Comparison of ENCODE assay signal across 7 cellular contexts in the genomic region with DNA sequence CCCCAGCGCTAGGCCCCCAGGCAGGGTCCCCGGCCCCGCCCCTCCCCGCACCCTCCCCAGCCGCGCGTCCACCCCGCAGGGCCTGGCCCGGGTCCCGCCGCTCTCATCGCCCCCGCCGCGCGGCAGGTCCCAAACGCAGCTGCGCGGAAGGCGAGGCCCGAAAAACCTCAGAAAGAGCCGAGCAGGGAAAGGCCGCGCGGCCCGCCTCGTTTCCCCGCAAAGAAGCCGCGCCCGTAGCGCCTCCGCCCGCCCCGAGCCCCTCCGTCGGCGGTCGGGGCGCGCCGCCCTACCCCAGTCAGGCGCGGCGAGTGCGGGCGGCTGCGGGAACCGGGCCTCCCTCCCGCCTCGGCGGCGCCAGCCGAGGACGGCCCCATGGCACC. TPM values are rescaled to one million over a fixed set of nuclear protein-coding genes. Genes with fewer than 3 reads are reported as not detected.
A peak's percentile ranks its signal among the peaks of the same experiment; 100 is the strongest.
DNase-seq lines count a peak whose midpoint lies in the region; ATAC-seq and TF ChIP-seq lines count a peak whose summit lies in the region.

No MANE protein-coding gene starts in this region.

- TF ChIP-seq CTCF in GM12874 (IDR thresholded peaks at IDR 0.05; ENCODE audit: insufficient read depth, low read depth, low read length) (0 out of 2 replicates have a peak, but pooled peaks have one; percentile 16), NB4 (IDR thresholded peaks at IDR 0.05; ENCODE audit: low read depth, low read length) (no peak)

- intact Hi-C loops in dendritic cell treated with granulocyte-macrophage colony-stimulating factor and Interleukin-4, amounts not matched to agents 40 ng/mL and 50 ng/mL, for 4 days (cut with micrococcal nuclease) = loop anchor here (2.0 kb wide), 1 partner anchor 24 kb away; the partner anchor contains the start of gene PGAM5

- H3K4me3 ChIP-seq in NB4 (ENCODE audit: low read depth, low read length) = peak overlapping the region; percentile 75

- H3K4me3 Mint-ChIP-seq in dendritic cell treated with granulocyte-macrophage colony-stimulating factor and Interleukin-4, amounts not matched to agents 40 ng/mL and 50 ng/mL, for 4 days = peak overlapping the region; percentile 85
- H3K4me3 Mint-ChIP-seq in natural killer cell treated with Interleukin-12 subunit alpha and Interleukin-12 subunit beta and Interleukin-15 and Interleukin-18, amount 100 ng/mL, for 72 hours = peak overlapping the region; percentile 87

- DNase-seq in NB4 (ENCODE audit: low read depth) = peak; percentile 67
- DNase-seq in natural killer cell treated with Interleukin-12 subunit alpha and Interleukin-12 subunit beta and Interleukin-15 and Interleukin-18, amount 100 ng/mL, for 72 hours (ENCODE audit: low spot score) = no peak
- no peak for DNase-seq in HuH-7 (ENCODE audit: low spot score)

- no peaks in the 10 kb centered on the region for H3K9me3 Mint-ChIP-seq in dendritic cell treated with granulocyte-macrophage colony-stimulating factor and Interleukin-4, amounts not matched to agents 40 ng/mL and 50 ng/mL, for 4 days
- no peaks in the 10 kb centered on the region for H3K9me3 Mint-ChIP-seq in natural killer cell treated with Interleukin-12 subunit alpha and Interleukin-12 subunit beta and Interleukin-15 and Interleukin-18, amount 100 ng/mL, for 72 hours

- no peaks in the 10 kb centered on the region for H3K36me3 Mint-ChIP-seq in dendritic cell treated with granulocyte-macrophage colony-stimulating factor and Interleukin-4, amounts not matched to agents 40 ng/mL and 50 ng/mL, for 4 days (ENCODE audit: low read depth)
- H3K36me3 Mint-ChIP-seq in natural killer cell treated with Interleukin-12 subunit alpha and Interleukin-12 subunit beta and Interleukin-15 and Interleukin-18, amount 100 ng/mL, for 72 hours = no peaks in the 10 kb centered on the region

- no peak for TF ChIP-seq POLR2A in NB4 (IDR thresholded peaks at IDR 0.05; ENCODE audit: extremely low read depth, insufficient read length)

- peaks cover 8% of the 10 kb centered on the region for H3K27me3 Mint-ChIP-seq in dendritic cell treated with granulocyte-macrophage colony-stimulating factor and Interleukin-4, amounts not matched to agents 40 ng/mL and 50 ng/mL, for 4 days
- no peaks in the 10 kb centered on the region for H3K27me3 Mint-ChIP-seq in natural killer cell treated with Interleukin-12 subunit alpha and Interleukin-12 subunit beta and Interleukin-15 and Interleukin-18, amount 100 ng/mL, for 72 hours

- ATAC-seq in GM21825 (IDR thresholded peaks at IDR 0.05; ENCODE audit: unreplicated experiment) (peak; percentile 19), GM18873 (IDR thresholded peaks at IDR 0.05; ENCODE audit: low FRiP score, unreplicated experiment) (no peak)
- ATAC-seq in natural killer cell treated with Interleukin-12 subunit alpha and Interleukin-12 subunit beta and Interleukin-15 and Interleukin-18, amount 100 ng/mL, for 72 hours = peak; percentile 2 to 69

- peak overlapping the region; percentile 78 for H3K27ac Mint-ChIP-seq in dendritic cell treated with granulocyte-macrophage colony-stimulating factor and Interleukin-4, amounts not matched to agents 40 ng/mL and 50 ng/mL, for 4 days
- no peak overlapping the region for H3K27ac Mint-ChIP-seq in natural killer cell treated with Interleukin-12 subunit alpha and Interleukin-12 subunit beta and Interleukin-15 and Interleukin-18, amount 100 ng/mL, for 72 hours

- H3K4me1 Mint-ChIP-seq in dendritic cell treated with granulocyte-macrophage colony-stimulating factor and Interleukin-4, amounts not matched to agents 40 ng/mL and 50 ng/mL, for 4 days (ENCODE audit: low read depth) = peaks cover 22% of the 10 kb centered on the region
- peaks cover 13 to 16% of the 10 kb centered on the region in 2 donors for H3K4me1 Mint-ChIP-seq in natural killer cell treated with Interleukin-12 subunit alpha and Interleukin-12 subunit beta and Interleukin-15 and Interleukin-18, amount 100 ng/mL, for 72 hours (ENCODE audit: low read depth in 2 of 2)

RNA-seq across cellular contexts. Expression of gene POLE, which starts 0.3 kb away (rescaled TPM):
- 100 to 1,000 TPM in 1 of 2 donors, 10 to 100 TPM in 1; 94.3 to 265 TPM for total RNA-seq in natural killer cell treated with Interleukin-12 subunit alpha and Interleukin-12 subunit beta and Interleukin-15 and Interleukin-18, amount 100 ng/mL, for 72 hours

RNA-seq across cellular contexts. Expression of gene PXMP2, which starts 0.6 kb away (rescaled TPM):
- 10 to 100 TPM in 1 of 2 donors, 1 to 10 TPM in 1; 9.6 to 22.2 TPM for total RNA-seq in natural killer cell treated with Interleukin-12 subunit alpha and Interleukin-12 subunit beta and Interleukin-15 and Interleukin-18, amount 100 ng/mL, for 72 hours

RNA-seq across cellular contexts. Expression of gene PGAM5, which starts 23.8 kb away (rescaled TPM):
- 100 to 1,000 TPM in 1 of 2 donors, 10 to 100 TPM in 1; 54.9 to 114 TPM for total RNA-seq in natural killer cell treated with Interleukin-12 subunit alpha and Interleukin-12 subunit beta and Interleukin-15 and Interleukin-18, amount 100 ng/mL, for 72 hours
